34 cellular contexts compared by ENCODE assay signal in genomic region chr7:151702961-151703360, GRCh38.
"Had no signal": no experiment of that assay in that cellular context is flagged by ENCODE, and none has a peak within 500 bp of the region (broad histone marks: within the 10 kb centered on the region; RNA-seq: fewer than 3 reads in every experiment).

No MANE protein-coding gene starts in this region.

- H2AFZ ChIP-seq: PC-9 had no signal

- ATAC-seq: activated CD8-positive, alpha-beta T cell treated with anti-CD3 and anti-CD28 coated beads for 36 hours; activated T-cell treated with anti-CD3 and anti-CD28 coated beads, Interleukin-2, amount 50 U/mL, for 72 hours; activated T-helper 17 cell treated with anti-CD3 and anti-CD28 coated beads, Interleukin-2, amount 50 U/mL, for 72 hours had no signal

- H3K4me3 Mint-ChIP-seq: activated B cell treated with CpG ODN at 0.5 μM for 24 hours; activated CD8-positive, alpha-beta T cell treated with anti-CD3 and anti-CD28 coated beads for 36 hours; activated naive CD8-positive, alpha-beta T cell treated with anti-CD3 and anti-CD28 coated beads for 36 hours; activated T-cell treated with anti-CD3 and anti-CD28 coated beads, Interleukin-2, amount 50 U/mL, for 72 hours; activated T-helper 17 cell treated with anti-CD3 and anti-CD28 coated beads, Interleukin-2, amount 50 U/mL, for 72 hours; central memory CD8-positive, alpha-beta T cell; T-helper 2 cell treated with Interferon-gamma antibody and Interleukin-4, amounts not matched to agents 5 μg/mL and 100 μg/mL, for 36 hours had no signal

- H3K4me3 ChIP-seq: cardiac muscle cell, MG63, PC-9, SJCRH30, SK-N-MC had no signal

- H3K27me3 ChIP-seq: cardiac muscle cell, MG63, SJCRH30 had no signal

- DNase-seq: activated B cell treated with CpG ODN at 0.5 μM for 24 hours; activated CD4-positive, alpha-beta T cell treated with anti-CD3 and anti-CD28 coated beads for 4 hours; activated CD4-positive, alpha-beta T cell treated with anti-CD3 and anti-CD28 coated beads, Interleukin-2, amount 50 U/mL, for 1 hour; activated CD4-positive, CD25-positive, alpha-beta regulatory T cell treated with anti-CD3 and anti-CD28 coated beads, Interleukin-2, amount 50 U/mL, for 72 hours; activated CD8-positive, alpha-beta T cell treated with anti-CD3 and anti-CD28 coated beads for 36 hours; activated effector memory CD4-positive, alpha-beta T cell treated with anti-CD3 and anti-CD28 coated beads, Interleukin-2, amount 50 U/mL, for 16 hours; activated naive CD4-positive, alpha-beta T cell; activated naive CD4-positive, alpha-beta T cell treated with anti-CD3 and anti-CD28 coated beads, Interleukin-2, amount 50 U/mL, for 16 hours; activated naive CD8-positive, alpha-beta T cell treated with anti-CD3 and anti-CD28 coated beads for 36 hours; activated T-cell treated with anti-CD3 and anti-CD28 coated beads, Interleukin-2, amount 50 U/mL, for 1 hour; activated T-cell treated with anti-CD3 and anti-CD28 coated beads, Interleukin-2, amount 50 U/mL, for 72 hours; amniotic stem cell; Kasumi-1; KG1; MG63; NCI-H1048; NCI-H1105 treated with DMSO at 0.1 percent for 48 hours; NCI-H1694; NCI-H1930; NCI-H2081 treated with DMSO at 0.1 percent for 48 hours; NCI-H226; NCI-H446 treated with DMSO at 0.1 percent for 48 hours; NCI-H524; PC-9; SHP77; SJCRH30 had no signal

- H3K27me3 Mint-ChIP-seq: activated B cell treated with CpG ODN at 0.5 μM for 24 hours; activated CD8-positive, alpha-beta T cell treated with anti-CD3 and anti-CD28 coated beads for 36 hours; activated naive CD8-positive, alpha-beta T cell treated with anti-CD3 and anti-CD28 coated beads for 36 hours; activated T-helper 17 cell treated with anti-CD3 and anti-CD28 coated beads, Interleukin-2, amount 50 U/mL, for 72 hours; central memory CD8-positive, alpha-beta T cell had no signal

- H3K36me3 ChIP-seq: cardiac muscle cell, MG63, SJCRH30 had no signal

- H3K27ac ChIP-seq: cardiac muscle cell, PC-9, RWPE1, SJCRH30, SK-N-MC had no signal

- H3K4me2 ChIP-seq: PC-9 had no signal

- FAIRE-seq: RCC 7860, TTC549 had no signal

- H3K9me3 ChIP-seq: MG63, SJCRH30 had no signal

- H3K9me3 Mint-ChIP-seq: activated B cell treated with CpG ODN at 0.5 μM for 24 hours; activated CD8-positive, alpha-beta T cell treated with anti-CD3 and anti-CD28 coated beads for 36 hours; activated naive CD8-positive, alpha-beta T cell treated with anti-CD3 and anti-CD28 coated beads for 36 hours; activated T-cell treated with anti-CD3 and anti-CD28 coated beads, Interleukin-2, amount 50 U/mL, for 72 hours; activated T-helper 17 cell treated with anti-CD3 and anti-CD28 coated beads, Interleukin-2, amount 50 U/mL, for 72 hours; central memory CD8-positive, alpha-beta T cell; T-helper 2 cell treated with Interferon-gamma antibody and Interleukin-4, amounts not matched to agents 5 μg/mL and 100 μg/mL, for 36 hours had no signal

- H3K27ac Mint-ChIP-seq: activated B cell treated with CpG ODN at 0.5 μM for 24 hours; activated CD8-positive, alpha-beta T cell treated with anti-CD3 and anti-CD28 coated beads for 36 hours; activated naive CD8-positive, alpha-beta T cell treated with anti-CD3 and anti-CD28 coated beads for 36 hours; activated T-cell treated with anti-CD3 and anti-CD28 coated beads, Interleukin-2, amount 50 U/mL, for 72 hours; activated T-helper 17 cell treated with anti-CD3 and anti-CD28 coated beads, Interleukin-2, amount 50 U/mL, for 72 hours; T-helper 2 cell treated with Interferon-gamma antibody and Interleukin-4, amounts not matched to agents 5 μg/mL and 100 μg/mL, for 36 hours had no signal
